1 cellular context compared by ENCODE assay signal in genomic region chr6:49462927-49463611, GRCh38.
TF ChIP-seq lines count a peak whose summit lies in the region.

Gene CENPQ (plus strand): TSS chr6:49463370. CDS start chr6:49470177, 6,807 bp downstream.
Gene MMUT (minus strand): TSS chr6:49463253. CDS start chr6:49459466, 3,787 bp downstream.

TF ChIP-seq in K562, 482 proteins besides CTCF, POLR2A, EP300 and RAD21 (continued from another document and continues in another):
- TF ChIP-seq, protein P1, sequence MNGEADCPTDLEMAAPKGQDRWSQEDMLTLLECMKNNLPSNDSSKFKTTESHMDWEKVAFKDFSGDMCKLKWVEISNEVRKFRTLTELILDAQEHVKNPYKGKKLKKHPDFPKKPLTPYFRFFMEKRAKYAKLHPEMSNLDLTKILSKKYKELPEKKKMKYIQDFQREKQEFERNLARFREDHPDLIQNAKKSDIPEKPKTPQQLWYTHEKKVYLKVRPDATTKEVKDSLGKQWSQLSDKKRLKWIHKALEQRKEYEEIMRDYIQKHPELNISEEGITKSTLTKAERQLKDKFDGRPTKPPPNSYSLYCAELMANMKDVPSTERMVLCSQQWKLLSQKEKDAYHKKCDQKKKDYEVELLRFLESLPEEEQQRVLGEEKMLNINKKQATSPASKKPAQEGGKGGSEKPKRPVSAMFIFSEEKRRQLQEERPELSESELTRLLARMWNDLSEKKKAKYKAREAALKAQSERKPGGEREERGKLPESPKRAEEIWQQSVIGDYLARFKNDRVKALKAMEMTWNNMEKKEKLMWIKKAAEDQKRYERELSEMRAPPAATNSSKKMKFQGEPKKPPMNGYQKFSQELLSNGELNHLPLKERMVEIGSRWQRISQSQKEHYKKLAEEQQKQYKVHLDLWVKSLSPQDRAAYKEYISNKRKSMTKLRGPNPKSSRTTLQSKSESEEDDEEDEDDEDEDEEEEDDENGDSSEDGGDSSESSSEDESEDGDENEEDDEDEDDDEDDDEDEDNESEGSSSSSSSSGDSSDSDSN (IDR thresholded peaks at IDR 0.05; ENCODE audit: borderline replicate concordance in 1 of 2, low read depth in 2 of 2, low read length in 2 of 2) = no peak
- no peak for TF ChIP-seq FUS (optimal IDR thresholded peaks at IDR 0.05; ENCODE audit: low read depth, low read length)
- TF ChIP-seq ZSCAN29 (IDR thresholded peaks at IDR 0.05) = no peak
- TF ChIP-seq CHD1 (IDR thresholded peaks at IDR 0.05; ENCODE audit: low read length) = no peak
- TF ChIP-seq, protein P2, sequence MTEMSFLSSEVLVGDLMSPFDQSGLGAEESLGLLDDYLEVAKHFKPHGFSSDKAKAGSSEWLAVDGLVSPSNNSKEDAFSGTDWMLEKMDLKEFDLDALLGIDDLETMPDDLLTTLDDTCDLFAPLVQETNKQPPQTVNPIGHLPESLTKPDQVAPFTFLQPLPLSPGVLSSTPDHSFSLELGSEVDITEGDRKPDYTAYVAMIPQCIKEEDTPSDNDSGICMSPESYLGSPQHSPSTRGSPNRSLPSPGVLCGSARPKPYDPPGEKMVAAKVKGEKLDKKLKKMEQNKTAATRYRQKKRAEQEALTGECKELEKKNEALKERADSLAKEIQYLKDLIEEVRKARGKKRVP (CRISPR knock-in tag; IDR thresholded peaks at IDR 0.05) = no peak
- TF ChIP-seq ARID2 (IDR thresholded peaks at IDR 0.05) = 0 out of 2 replicates have a peak, but pooled peaks have one; percentile 16
- no peak for TF ChIP-seq ZNF655 (CRISPR knock-in tag; IDR thresholded peaks at IDR 0.05)
- peak in 1 of 2 experiments; percentile 52 for TF ChIP-seq AFF1 (IDR thresholded peaks at IDR 0.05; ENCODE audit: low read depth in 1 of 2, partially characterized antibody in 2 of 2)
- no peak for TF ChIP-seq ZNF212 (CRISPR knock-in tag; IDR thresholded peaks at IDR 0.05)
- 0 out of 2 replicates have a peak, but pooled peaks have one; percentile 12 for TF ChIP-seq THAP7 (CRISPR knock-in tag; IDR thresholded peaks at IDR 0.05)
- TF ChIP-seq FOXA3 (CRISPR knock-in tag; conservative IDR thresholded peaks at IDR 0.05 in 1 of 2, IDR thresholded peaks at IDR 0.05 in 1 of 2) = peak; percentile 54 to 55; a peak in 1 of 4 replicates
- TF ChIP-seq ZNF644 (tag; IDR thresholded peaks at IDR 0.05; ENCODE audit: low read depth) = no peak
- TF ChIP-seq, protein P3, sequence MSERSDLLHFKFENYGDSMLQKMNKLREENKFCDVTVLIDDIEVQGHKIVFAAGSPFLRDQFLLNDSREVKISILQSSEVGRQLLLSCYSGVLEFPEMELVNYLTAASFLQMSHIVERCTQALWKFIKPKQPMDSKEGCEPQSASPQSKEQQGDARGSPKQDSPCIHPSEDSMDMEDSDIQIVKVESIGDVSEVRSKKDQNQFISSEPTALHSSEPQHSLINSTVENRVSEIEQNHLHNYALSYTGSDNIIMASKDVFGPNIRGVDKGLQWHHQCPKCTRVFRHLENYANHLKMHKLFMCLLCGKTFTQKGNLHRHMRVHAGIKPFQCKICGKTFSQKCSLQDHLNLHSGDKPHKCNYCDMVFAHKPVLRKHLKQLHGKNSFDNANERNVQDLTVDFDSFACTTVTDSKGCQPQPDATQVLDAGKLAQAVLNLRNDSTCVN (CRISPR knock-in tag; IDR thresholded peaks at IDR 0.05) = peak; percentile 34
- peak; percentile 35 for TF ChIP-seq FOS (IDR thresholded peaks at IDR 0.05; ENCODE audit: extremely low read depth, insufficient read length)
- TF ChIP-seq ZBED1 (IDR thresholded peaks at IDR 0.05) = peak; percentile 75; the same call in 1 of the 2 replicates
- no peak for TF ChIP-seq HNRNPK (IDR thresholded peaks at IDR 0.05; ENCODE audit: low read depth, low read length, poor library complexity, severe bottlenecking)
- TF ChIP-seq NCOA6 (IDR thresholded peaks at IDR 0.05) = no peak
- peak; percentile 17; the same call in 1 of the 2 replicates for TF ChIP-seq FOXP1 (CRISPR knock-in tag; IDR thresholded peaks at IDR 0.05)
- no peak for TF ChIP-seq ZFP91 (CRISPR knock-in tag; IDR thresholded peaks at IDR 0.05)
- TF ChIP-seq TRIM28 (IDR thresholded peaks at IDR 0.05) = peak; percentile 28; the same call in 1 of the 2 replicates
- TF ChIP-seq ZNF707 (CRISPR knock-in tag; conservative IDR thresholded peaks at IDR 0.05) = no peak
- peak; percentile 82; the same call in 1 of the 2 replicates for TF ChIP-seq KLF6 (CRISPR knock-in tag; IDR thresholded peaks at IDR 0.05; ENCODE audit: borderline replicate concordance)
- no peak for TF ChIP-seq CBFA2T3 (IDR thresholded peaks at IDR 0.05)
- no peak for TF ChIP-seq ZNF174 (CRISPR knock-in tag; IDR thresholded peaks at IDR 0.05)
- no peak for TF ChIP-seq NCOA2 (IDR thresholded peaks at IDR 0.05; ENCODE audit: partially characterized antibody in 2 of 2)
- TF ChIP-seq E2F3 (CRISPR knock-in tag; IDR thresholded peaks at IDR 0.05) = peak; percentile 85
- TF ChIP-seq ZNF764 (CRISPR knock-in tag; IDR thresholded peaks at IDR 0.05; ENCODE audit: low read depth) = no peak
- peak; percentile 86; the same call in 1 of the 2 replicates for TF ChIP-seq GATAD2B (IDR thresholded peaks at IDR 0.05; ENCODE audit: borderline replicate concordance)
- no peak for TF ChIP-seq FOXJ3 (CRISPR knock-in tag; IDR thresholded peaks at IDR 0.05)
- no peak for TF ChIP-seq ZNF717 (CRISPR knock-in tag; IDR thresholded peaks at IDR 0.05)
- TF ChIP-seq ZNF431 (CRISPR knock-in tag; IDR thresholded peaks at IDR 0.05) = 0 out of 2 replicates have a peak, but pooled peaks have one; percentile 46
- no peak for TF ChIP-seq NR4A1 (CRISPR knock-in tag; IDR thresholded peaks at IDR 0.05)
- TF ChIP-seq NR4A1 (tag; IDR thresholded peaks at IDR 0.05) = no peak
- TF ChIP-seq, protein P4, sequence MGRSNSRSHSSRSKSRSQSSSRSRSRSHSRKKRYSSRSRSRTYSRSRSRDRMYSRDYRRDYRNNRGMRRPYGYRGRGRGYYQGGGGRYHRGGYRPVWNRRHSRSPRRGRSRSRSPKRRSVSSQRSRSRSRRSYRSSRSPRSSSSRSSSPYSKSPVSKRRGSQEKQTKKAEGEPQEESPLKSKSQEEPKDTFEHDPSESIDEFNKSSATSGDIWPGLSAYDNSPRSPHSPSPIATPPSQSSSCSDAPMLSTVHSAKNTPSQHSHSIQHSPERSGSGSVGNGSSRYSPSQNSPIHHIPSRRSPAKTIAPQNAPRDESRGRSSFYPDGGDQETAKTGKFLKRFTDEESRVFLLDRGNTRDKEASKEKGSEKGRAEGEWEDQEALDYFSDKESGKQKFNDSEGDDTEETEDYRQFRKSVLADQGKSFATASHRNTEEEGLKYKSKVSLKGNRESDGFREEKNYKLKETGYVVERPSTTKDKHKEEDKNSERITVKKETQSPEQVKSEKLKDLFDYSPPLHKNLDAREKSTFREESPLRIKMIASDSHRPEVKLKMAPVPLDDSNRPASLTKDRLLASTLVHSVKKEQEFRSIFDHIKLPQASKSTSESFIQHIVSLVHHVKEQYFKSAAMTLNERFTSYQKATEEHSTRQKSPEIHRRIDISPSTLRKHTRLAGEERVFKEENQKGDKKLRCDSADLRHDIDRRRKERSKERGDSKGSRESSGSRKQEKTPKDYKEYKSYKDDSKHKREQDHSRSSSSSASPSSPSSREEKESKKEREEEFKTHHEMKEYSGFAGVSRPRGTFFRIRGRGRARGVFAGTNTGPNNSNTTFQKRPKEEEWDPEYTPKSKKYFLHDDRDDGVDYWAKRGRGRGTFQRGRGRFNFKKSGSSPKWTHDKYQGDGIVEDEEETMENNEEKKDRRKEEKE (IDR thresholded peaks at IDR 0.05; ENCODE audit: borderline replicate concordance in 1 of 2, control insufficient read depth in 1 of 2, low read depth in 2 of 2, low read length in 1 of 2) = no peak
- TF ChIP-seq POU5F1 (IDR thresholded peaks at IDR 0.05; ENCODE audit: borderline replicate concordance, low read depth, low read length, partially characterized antibody) = peak; percentile 65
- no peak for TF ChIP-seq IRF2 (CRISPR knock-in tag; IDR thresholded peaks at IDR 0.05)
- no peak for TF ChIP-seq TSC22D4 (tag; IDR thresholded peaks at IDR 0.05)
- peak; percentile 94 for TF ChIP-seq RBFOX2 (IDR thresholded peaks at IDR 0.05; ENCODE audit: low read depth, low read length)
- TF ChIP-seq THRAP3 (IDR thresholded peaks at IDR 0.05; ENCODE audit: borderline replicate concordance) = 0 out of 2 replicates have a peak, but pooled peaks have one; percentile 17
- TF ChIP-seq TFAP4 (CRISPR knock-in tag; IDR thresholded peaks at IDR 0.05; ENCODE audit: borderline replicate concordance) = peak; percentile 95
- TF ChIP-seq GATAD2A (IDR thresholded peaks at IDR 0.05) = no peak
- peak; percentile 78 for TF ChIP-seq PML (IDR thresholded peaks at IDR 0.05; ENCODE audit: low read length)
- TF ChIP-seq FIP1L1 (IDR thresholded peaks at IDR 0.05; ENCODE audit: low read depth, low read length, poor library complexity, severe bottlenecking) = no peak
- TF ChIP-seq, protein P5, sequence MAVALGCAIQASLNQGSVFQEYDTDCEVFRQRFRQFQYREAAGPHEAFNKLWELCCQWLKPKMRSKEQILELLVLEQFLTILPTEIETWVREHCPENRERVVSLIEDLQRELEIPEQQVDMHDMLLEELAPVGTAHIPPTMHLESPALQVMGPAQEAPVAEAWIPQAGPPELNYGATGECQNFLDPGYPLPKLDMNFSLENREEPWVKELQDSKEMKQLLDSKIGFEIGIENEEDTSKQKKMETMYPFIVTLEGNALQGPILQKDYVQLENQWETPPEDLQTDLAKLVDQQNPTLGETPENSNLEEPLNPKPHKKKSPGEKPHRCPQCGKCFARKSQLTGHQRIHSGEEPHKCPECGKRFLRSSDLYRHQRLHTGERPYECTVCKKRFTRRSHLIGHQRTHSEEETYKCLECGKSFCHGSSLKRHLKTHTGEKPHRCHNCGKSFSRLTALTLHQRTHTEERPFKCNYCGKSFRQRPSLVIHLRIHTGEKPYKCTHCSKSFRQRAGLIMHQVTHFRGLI (CRISPR knock-in tag; IDR thresholded peaks at IDR 0.05) = no peak
- TF ChIP-seq, protein P6, sequence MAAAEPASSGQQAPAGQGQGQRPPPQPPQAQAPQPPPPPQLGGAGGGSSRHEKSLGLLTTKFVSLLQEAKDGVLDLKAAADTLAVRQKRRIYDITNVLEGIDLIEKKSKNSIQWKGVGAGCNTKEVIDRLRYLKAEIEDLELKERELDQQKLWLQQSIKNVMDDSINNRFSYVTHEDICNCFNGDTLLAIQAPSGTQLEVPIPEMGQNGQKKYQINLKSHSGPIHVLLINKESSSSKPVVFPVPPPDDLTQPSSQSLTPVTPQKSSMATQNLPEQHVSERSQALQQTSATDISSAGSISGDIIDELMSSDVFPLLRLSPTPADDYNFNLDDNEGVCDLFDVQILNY (CRISPR knock-in tag; IDR thresholded peaks at IDR 0.05) = peak; percentile 90
- TF ChIP-seq RCOR1 (IDR thresholded peaks at IDR 0.05; ENCODE audit: borderline replicate concordance in 1 of 2, low read depth in 2 of 2, low read length in 2 of 2) = peak in 1 of 2 experiments; percentile 50; a peak in 1 of 4 replicates
